In genomic region chr4:177283167-177283566, GRCh38 we compare ENCODE assay signal across 26 cellular contexts. TPM values are rescaled to one million over a fixed set of nuclear protein-coding genes. Genes with fewer than 3 reads are reported as not detected.
DNase-seq lines count a peak whose midpoint lies in the region; ATAC-seq and TF ChIP-seq lines count a peak whose summit lies in the region.
"Had no signal": no experiment of that assay in that cellular context is flagged by ENCODE, and none has a peak within 500 bp of the region (broad histone marks: within the 10 kb centered on the region; RNA-seq: fewer than 3 reads in every experiment).

No MANE protein-coding gene starts in this region.

- H3K9me3 ChIP-seq in MG63 (no peaks in the 10 kb centered on the region), fibroblast of lung (ENCODE audit: control insufficient read depth, insufficient read depth, low read depth, low read length) (no peaks in the 10 kb centered on the region), smooth muscle cell (replicated peaks; ENCODE audit: low read depth) (no peaks in the 10 kb centered on the region)
- H3K9me3 ChIP-seq: adrenal gland; BLaER1 treated with 17β-estradiol and CSF1 and Interleukin-3, amounts not matched to agents 10 nM and 100 nM; heart right ventricle; ovary; testis had no signal

- peak overlapping the region; percentile 63 for H2AFZ ChIP-seq in fibroblast of lung (ENCODE audit: low read length)
- H2AFZ ChIP-seq in smooth muscle cell (ENCODE audit: low read depth), result peak overlapping the region; percentile 67

- H3K9ac ChIP-seq in fibroblast of lung (ENCODE audit: insufficient read depth, low read length), result no peak overlapping the region
- no peak overlapping the region for H3K9ac ChIP-seq in smooth muscle cell (ENCODE audit: low read depth)
- H3K9ac ChIP-seq: BLaER1 treated with 17β-estradiol and CSF1 and Interleukin-3, amounts not matched to agents 10 nM and 100 nM had no signal

- no peak overlapping the region for H3K4me3 ChIP-seq in MG63
- H3K4me3 ChIP-seq in fibroblast of lung (replicated peaks in 1 of 4; ENCODE audit: control extremely low read depth in 1 of 4, insufficient read depth in 1 of 4, low read depth in 3 of 4, low read length in 4 of 4), result no peak overlapping the region
- no peak overlapping the region for H3K4me3 ChIP-seq in smooth muscle cell
- H3K4me3 ChIP-seq: adrenal gland; BLaER1 treated with 17β-estradiol and CSF1 and Interleukin-3, amounts not matched to agents 10 nM and 100 nM; GM12878; heart right ventricle; ovary; testis had no signal

- H3F3A ChIP-seq in smooth muscle cell (ENCODE audit: low read depth), result peaks cover 6% of the 10 kb centered on the region

- intact Hi-C loops in left ventricle myocardium superior (cut with micrococcal nuclease), result no loop called here

- no peak overlapping the region for H3K27ac ChIP-seq in fibroblast of lung (ENCODE audit: insufficient read depth, low read length)
- peak overlapping the region; percentile 74 for H3K27ac ChIP-seq in smooth muscle cell (ENCODE audit: low read depth)
- H3K27ac ChIP-seq: adrenal gland; BLaER1 treated with 17β-estradiol and CSF1 and Interleukin-3, amounts not matched to agents 10 nM and 100 nM; heart right ventricle; ovary; testis had no signal

- no peak for ATAC-seq in left ventricle myocardium superior
- ATAC-seq: GM12878; HCT116; heart right ventricle; right cardiac atrium; Right ventricle myocardium inferior; stimulated activated effector memory CD8-positive, alpha-beta T cell treated with anti-CD3 and anti-CD28 coated beads, Interleukin-12 subunit alpha, Interleukin-12 subunit beta, amount 100 ng/mL, for 72 hours; T-cell had no signal

- H3K4me2 ChIP-seq in fibroblast of lung (ENCODE audit: extremely low read depth, insufficient read depth, low read length) (no peak overlapping the region), smooth muscle cell (peak overlapping the region; percentile 65)
- H3K4me2 ChIP-seq: BLaER1 treated with 17β-estradiol and CSF1 and Interleukin-3, amounts not matched to agents 10 nM and 100 nM had no signal

- H4K20me1 ChIP-seq in fibroblast of lung (ENCODE audit: control insufficient read depth, extremely low read depth, insufficient read depth, low read length), result no peaks in the 10 kb centered on the region
- no peaks in the 10 kb centered on the region for H4K20me1 ChIP-seq in smooth muscle cell (ENCODE audit: low read depth)
- H4K20me1 ChIP-seq: BLaER1 treated with 17β-estradiol and CSF1 and Interleukin-3, amounts not matched to agents 10 nM and 100 nM had no signal

- H3K79me2 ChIP-seq in fibroblast of lung (ENCODE audit: control insufficient read depth, insufficient read depth, low read length), result no peaks in the 10 kb centered on the region
- H3K79me2 ChIP-seq in smooth muscle cell (ENCODE audit: low read depth), result no peaks in the 10 kb centered on the region

- TF ChIP-seq CTCF in fibroblast of lung (conservative IDR thresholded peaks at IDR 0.05 in 1 of 2, IDR thresholded peaks at IDR 0.05 in 1 of 2; ENCODE audit: low read depth in 1 of 2, low read length in 2 of 2) (no peak), smooth muscle cell (IDR thresholded peaks at IDR 0.05; ENCODE audit: borderline replicate concordance, insufficient read depth, poor library complexity, severe bottlenecking) (no peak)

- no peaks in the 10 kb centered on the region for H3K4me1 ChIP-seq in fibroblast of lung (ENCODE audit: control insufficient read depth, extremely low read depth, insufficient read depth, low read length)
- H3K4me1 ChIP-seq in smooth muscle cell (ENCODE audit: low read depth), result no peaks in the 10 kb centered on the region
- H3K4me1 ChIP-seq: adrenal gland; BLaER1 treated with 17β-estradiol and CSF1 and Interleukin-3, amounts not matched to agents 10 nM and 100 nM; testis had no signal

- WGBS in smooth muscle cell (ENCODE audit: low lambda C conversion rate), result 40% methylated on average over 2 of the region's 2 CpGs

- H3K27me3 ChIP-seq in MG63 (no peaks in the 10 kb centered on the region), fibroblast of lung (ENCODE audit: control insufficient read depth, insufficient read depth, low read length) (no peaks in the 10 kb centered on the region), smooth muscle cell (ENCODE audit: low read depth) (no peaks in the 10 kb centered on the region)
- H3K27me3 ChIP-seq: adrenal gland; BLaER1 treated with 17β-estradiol and CSF1 and Interleukin-3, amounts not matched to agents 10 nM and 100 nM; heart right ventricle; ovary; testis had no signal

- H3K36me3 ChIP-seq in MG63 (no peaks in the 10 kb centered on the region), fibroblast of lung (ENCODE audit: control insufficient read depth, insufficient read depth, low read length) (no peaks in the 10 kb centered on the region), smooth muscle cell (ENCODE audit: low read depth) (no peaks in the 10 kb centered on the region)
- H3K36me3 ChIP-seq: adrenal gland; BLaER1 treated with 17β-estradiol and CSF1 and Interleukin-3, amounts not matched to agents 10 nM and 100 nM; heart right ventricle; ovary had no signal

- DNase-seq in EL (peak; percentile 69), MG63 (peak; percentile 28), fibroblast of lung (ENCODE audit: low read depth in 2 of 2) (peak; percentile 21 to 94), smooth muscle cell (lab: John Stamatoyannopoulos, UW; ENCODE audit: unreplicated experiment) (no peak), NCI-H2107 treated with DMSO at 0.1 percent for 48 hours (lab: John Stamatoyannopoulos, UW; ENCODE audit: unreplicated experiment) (no peak), left ventricle myocardium superior (no peak), NCI-H2227 (lab: John Stamatoyannopoulos, UW; ENCODE audit: unreplicated experiment) (no peak)
- DNase-seq: activated CD4-positive, alpha-beta T cell treated with anti-CD3 and anti-CD28 coated beads, Interleukin-2, amount 10 ng/mL, durations not matched to agents 24 days and 14 days; activated effector memory CD4-positive, alpha-beta T cell treated with Interleukin-2 at 50 U/mL for 16 hours; adrenal gland; effector memory CD4-positive, alpha-beta T cell; GF-D8; heart right ventricle; KBM-7; naive B cell; NCI-H1930; NCI-H510A; ovary; right cardiac atrium; T-cell; testis had no signal

RNA-seq across cellular contexts. Expression of gene NEIL3, which starts 26.5 kb away (rescaled TPM):
- 36.3 and 41.0 TPM in 2 replicates for total RNA-seq in MG63 (2014; rRNA removed; shearing (Covaris generic); ENCODE audit: low replicate concordance)
- total RNA-seq in fibroblast of lung (2.3 and 4.5 TPM in 2 replicates), smooth muscle cell (3.7 and 4.9 TPM in 2 replicates), left ventricle myocardium superior (0.10 TPM)
- polyA plus RNA-seq in fibroblast of lung (5.2 and 10.6 TPM in 2 replicates), smooth muscle cell (1.2 and 2.7 TPM in 2 replicates)
- polyA plus RNA-seq in fibroblast of lung (2012), result 2.4 and 5.4 TPM in 2 replicates
- polyA minus RNA-seq in fibroblast of lung (ENCODE audit: low replicate concordance), result 1.3 TPM in 1 of 2 replicates, not detected in the other
- polyA plus RNA-seq: right cardiac atrium had no signal

Comparison
In these comparisons a context has a peak if more than half of its experiments do, and no peak if none do; other contexts are left out.
1. DNase-seq: peak in EL (single experiment), MG63 (single experiment) and fibroblast of lung (2 of 2); none in smooth muscle cell (single experiment), NCI-H2107 treated with DMSO at 0.1 percent for 48 hours (single experiment), left ventricle myocardium superior (single experiment) and NCI-H2227 (single experiment).